Comparison of ENCODE assay signal across 1 cellular context in genomic region chr17:83183150-83183820, GRCh38.
TF ChIP-seq lines count a peak whose summit lies in the region.

No MANE protein-coding gene starts in this region.

TF ChIP-seq in H1, 55 proteins besides CTCF, POLR2A, EP300 and RAD21 (continued from another document):
- TF ChIP-seq ATF2 (IDR thresholded peaks at IDR 0.05; ENCODE audit: low read length), result no peak
